9 cellular contexts compared by ENCODE assay signal in the genomic region with DNA sequence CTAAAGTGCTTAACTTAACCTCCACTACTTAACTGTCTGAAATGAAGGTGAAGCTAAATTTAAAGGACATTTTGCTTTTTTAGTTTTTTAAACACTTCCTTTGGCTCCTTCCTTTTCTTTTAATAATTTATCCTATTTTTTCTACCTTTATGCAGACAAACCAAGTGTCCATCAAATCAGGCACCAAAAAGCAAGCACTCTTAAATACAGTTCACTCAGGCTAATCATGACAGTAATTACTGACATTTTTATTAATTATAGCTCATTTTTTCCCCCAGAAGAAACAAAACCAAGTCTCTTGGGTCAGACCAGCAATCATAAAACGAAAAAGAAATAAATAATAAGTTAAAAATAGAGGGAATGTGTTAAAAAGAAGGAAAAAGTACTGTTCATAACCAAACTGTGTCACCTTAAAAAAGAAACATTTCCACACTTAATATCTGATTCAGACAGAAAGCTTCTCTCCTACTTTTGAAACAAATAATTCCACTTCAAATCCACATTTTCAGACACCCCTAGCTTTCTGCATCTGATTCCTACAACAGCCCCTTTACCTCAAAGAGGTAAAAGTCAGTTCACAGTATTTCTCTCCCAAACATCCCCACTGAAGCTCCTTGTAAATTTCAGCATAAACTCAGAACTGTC. TPM values are rescaled to one million over a fixed set of nuclear protein-coding genes. Genes with fewer than 3 reads are reported as not detected.
DNase-seq lines count a peak whose midpoint lies in the region; ATAC-seq lines count a peak whose summit lies in the region.
"Had no signal": no experiment of that assay in that cellular context is flagged by ENCODE, and none has a peak within 500 bp of the region (broad histone marks: within the 10 kb centered on the region; RNA-seq: fewer than 3 reads in every experiment).

No MANE protein-coding gene starts in this region.

- H3K4ac ChIP-seq in neuronal stem cell (ENCODE audit: low read length): no peak overlapping the region

- H2BK5ac ChIP-seq in neuronal stem cell (ENCODE audit: low read length): no peak overlapping the region

- no peak for ATAC-seq in GM21447 (IDR thresholded peaks at IDR 0.05; ENCODE audit: unreplicated experiment)

- DNase-seq in DMS114 treated with DMSO at 0.1 percent for 48 hours (lab: John Stamatoyannopoulos, UW; ENCODE audit: unreplicated experiment) (peak; percentile 47), KBM-7 (peak; percentile 37), neuronal stem cell (ENCODE audit: low spot score) (no peak), NCI-H2107 (lab: John Stamatoyannopoulos, UW) (no peak)
- DNase-seq in stimulated activated naive CD4-positive, alpha-beta T cell treated with Interleukin-2 at 50 U/mL for 16 hours (lab: John Stamatoyannopoulos, UW): no peak
- DNase-seq: ovary, SK-N-SH had no signal

- no peak overlapping the region for H2AK5ac ChIP-seq in neuronal stem cell (ENCODE audit: low read depth, low read length)

- no peaks in the 10 kb centered on the region for H3K36me3 ChIP-seq in neuronal stem cell (replicated peaks in 1 of 2; ENCODE audit: control insufficient read depth in 2 of 2, insufficient read depth in 2 of 2, low read length in 2 of 2)
- H3K36me3 ChIP-seq: ovary had no signal

- H2BK15ac ChIP-seq in neuronal stem cell (ENCODE audit: low read length): no peak overlapping the region

- no peaks in the 10 kb centered on the region for H3K79me1 ChIP-seq in neuronal stem cell (ENCODE audit: low read depth, low read length)

- no peak overlapping the region for H4K8ac ChIP-seq in neuronal stem cell (ENCODE audit: low read depth, low read length)

- no peak overlapping the region for H3K23ac ChIP-seq in neuronal stem cell (ENCODE audit: low read depth, low read length, poor library complexity)

- peaks cover 36% of the 10 kb centered on the region for H3K4me1 Mint-ChIP-seq in dendritic cell treated with granulocyte-macrophage colony-stimulating factor and Interleukin-4, amounts not matched to agents 40 ng/mL and 50 ng/mL, for 4 days (ENCODE audit: low read depth)

- no peaks in the 10 kb centered on the region for H3K36me3 Mint-ChIP-seq in dendritic cell treated with granulocyte-macrophage colony-stimulating factor and Interleukin-4, amounts not matched to agents 40 ng/mL and 50 ng/mL, for 4 days (ENCODE audit: low read depth)

- no peak overlapping the region for H3K4me3 Mint-ChIP-seq in dendritic cell treated with granulocyte-macrophage colony-stimulating factor and Interleukin-4, amounts not matched to agents 40 ng/mL and 50 ng/mL, for 4 days

- peaks cover 68% of the 10 kb centered on the region for H3K27me3 Mint-ChIP-seq in dendritic cell treated with granulocyte-macrophage colony-stimulating factor and Interleukin-4, amounts not matched to agents 40 ng/mL and 50 ng/mL, for 4 days

- no peaks in the 10 kb centered on the region for H3K9me3 ChIP-seq in neuronal stem cell (replicated peaks in 1 of 2; ENCODE audit: control insufficient read depth in 2 of 2, insufficient read depth in 1 of 2, low read depth in 1 of 2, low read length in 2 of 2)
- H3K9me3 ChIP-seq: ovary, SK-N-SH had no signal

- no peak overlapping the region for H2BK120ac ChIP-seq in neuronal stem cell (ENCODE audit: low read depth, low read length)

- peak overlapping the region; percentile 63 for H3K4me2 ChIP-seq in neuronal stem cell (ENCODE audit: insufficient read depth, low read length, poor library complexity, severe bottlenecking)
- H3K4me2 ChIP-seq: SK-N-SH had no signal

- H3K27ac ChIP-seq in neuronal stem cell (replicated peaks; ENCODE audit: low read length): no peak overlapping the region

- intact Hi-C loops in dendritic cell treated with granulocyte-macrophage colony-stimulating factor and Interleukin-4, amounts not matched to agents 40 ng/mL and 50 ng/mL, for 4 days (cut with micrococcal nuclease): loop anchor here (5.0 kb wide), 1 partner anchor 106 kb away; no protein-coding TSS in a partner anchor

- H3K14ac ChIP-seq in neuronal stem cell (ENCODE audit: low read length): no peak overlapping the region

- no peak overlapping the region for H2AFZ ChIP-seq in neuronal stem cell (ENCODE audit: low read length)

- in situ Hi-C loops in KBM-7 (cut with MboI; ENCODE audit: low pct_unique_long_range_greater_than_20kb, low sequenced_read_pairs): no loop called here

- no peak overlapping the region for H4K91ac ChIP-seq in neuronal stem cell (ENCODE audit: low read depth, low read length, poor library complexity)

- H3K9me3 Mint-ChIP-seq in dendritic cell treated with granulocyte-macrophage colony-stimulating factor and Interleukin-4, amounts not matched to agents 40 ng/mL and 50 ng/mL, for 4 days: no peaks in the 10 kb centered on the region

- no peak overlapping the region for H3K18ac ChIP-seq in neuronal stem cell (ENCODE audit: low read length)

- peak overlapping the region; percentile 89 for H3K27ac Mint-ChIP-seq in dendritic cell treated with granulocyte-macrophage colony-stimulating factor and Interleukin-4, amounts not matched to agents 40 ng/mL and 50 ng/mL, for 4 days

- H3K4me3 ChIP-seq in neuronal stem cell (ENCODE audit: low read length in 2 of 2): no peak overlapping the region

- WGBS in neuronal stem cell (ENCODE audit: extremely low coverage in 2 of 2, insufficient read length in 2 of 2, insufficient replicate concordance in 1 of 2), 2 donors: no CpG with 5 or more reads among the region's 1 CpG

- H3K9ac ChIP-seq in neuronal stem cell (ENCODE audit: low read depth, low read length, poor library complexity): no peak overlapping the region
- H3K9ac ChIP-seq: SK-N-SH had no signal

- peaks cover 0 to 69% (median 19%) of the 10 kb centered on the region in 3 experiments for H3K27me3 ChIP-seq in neuronal stem cell (ENCODE audit: control insufficient read depth in 3 of 3, insufficient read depth in 3 of 3, low read depth in 1 of 3, low read length in 3 of 3)
- H3K27me3 ChIP-seq: ovary had no signal

- H2BK12ac ChIP-seq in neuronal stem cell (ENCODE audit: low read length): no peak overlapping the region

- peaks cover 13 to 14% of the 10 kb centered on the region in 2 donors for H3K4me1 ChIP-seq in neuronal stem cell (ENCODE audit: control insufficient read depth in 2 of 2, insufficient read depth in 1 of 2, low read depth in 1 of 2, low read length in 2 of 2)

RNA-seq across cellular contexts. Expression of gene CCND2, which starts 5.5 kb away (rescaled TPM):
- 82.7 TPM for polyA plus RNA-seq in neuronal stem cell (2013, experiment 1 of 2)
- 87.9 TPM for polyA plus RNA-seq in neuronal stem cell (2013, experiment 2 of 2)
- polyA plus RNA-seq: SK-N-SH had no signal

RNA-seq across cellular contexts. Expression of gene TIGAR, which starts 53.0 kb away (rescaled TPM):
- polyA plus RNA-seq in neuronal stem cell (2013, experiment 1 of 2): 10.6 TPM
- polyA plus RNA-seq in neuronal stem cell (2013, experiment 2 of 2): 10.3 TPM

Comparison
In these comparisons a context has a peak if more than half of its experiments do, and no peak if none do; other contexts are left out.
1. DNase-seq: peak in DMS114 treated with DMSO at 0.1 percent for 48 hours (single experiment) and KBM-7 (single experiment); none in neuronal stem cell (single experiment), NCI-H2107 (single experiment) and stimulated activated naive CD4-positive, alpha-beta T cell treated with Interleukin-2 at 50 U/mL for 16 hours (single experiment).